In genomic region chr3:111303760-111304159, GRCh38 we compare ENCODE assay signal across 32 cellular contexts.
DNase-seq lines count a peak whose midpoint lies in the region; TF ChIP-seq lines count a peak whose summit lies in the region.
"Had no signal": no experiment of that assay in that cellular context is flagged by ENCODE, and none has a peak within 500 bp of the region (broad histone marks: within the 10 kb centered on the region; RNA-seq: fewer than 3 reads in every experiment).

No MANE protein-coding gene starts in this region.

- TF ChIP-seq CTCF in mammary epithelial cell (conservative IDR thresholded peaks at IDR 0.05 in 1 of 2, IDR thresholded peaks at IDR 0.05 in 1 of 2; ENCODE audit: extremely low read depth in 1 of 2, insufficient read depth in 1 of 2, low read depth in 1 of 2, low read length in 2 of 2) (no peak), breast epithelium (IDR thresholded peaks at IDR 0.05) (no peak), fibroblast of villous mesenchyme (IDR thresholded peaks at IDR 0.05; ENCODE audit: insufficient read depth, low read depth, low read length) (no peak)

- no peak for TF ChIP-seq POLR2A in breast epithelium (IDR thresholded peaks at IDR 0.05)

- H3K4me1 ChIP-seq in mammary epithelial cell (ENCODE audit: insufficient read depth, low read length), result no peaks in the 10 kb centered on the region
- H3K4me1 ChIP-seq in breast epithelium, result no peaks in the 10 kb centered on the region
- H3K4me1 ChIP-seq in adipocyte (ENCODE audit: control insufficient read depth, insufficient read depth, low read length), result no peaks in the 10 kb centered on the region
- H3K4me1 ChIP-seq: adrenal gland, colonic mucosa, left lung, prostate gland, sigmoid colon, uterus had no signal

- no peaks in the 10 kb centered on the region for H3K36me3 ChIP-seq in mammary epithelial cell (ENCODE audit: insufficient read depth, low read length)
- no peaks in the 10 kb centered on the region for H3K36me3 ChIP-seq in breast epithelium
- H3K36me3 ChIP-seq in adipocyte (ENCODE audit: control insufficient read depth, insufficient read depth, low read length, severe bottlenecking), result no peaks in the 10 kb centered on the region
- H3K36me3 ChIP-seq: adrenal gland, colonic mucosa, left lung, prostate gland, sigmoid colon, uterus had no signal

- intact Hi-C loops in mammary epithelial cell (cut with micrococcal nuclease) (no loop called here), breast epithelium (cut with DNase I; ENCODE audit: low total_unique reads) (loop anchor here (5.0 kb wide), 1 partner anchor 226 kb away; no protein-coding TSS in a partner anchor)

- BruUV-seq in mammary epithelial cell (replicated peaks; lab: Mats Ljungman, UMichigan), result no TSS peak

- in situ Hi-C loops in mammary epithelial cell (cut with MboI; ENCODE audit: low sequenced_read_pairs in 2 of 2), result no loop called here

- no peaks in the 10 kb centered on the region for H3K79me2 ChIP-seq in mammary epithelial cell (ENCODE audit: insufficient read depth, low read length)

- no peaks in the 10 kb centered on the region for H4K20me1 ChIP-seq in mammary epithelial cell (ENCODE audit: insufficient read depth, low read length)

- H3K4me2 ChIP-seq in mammary epithelial cell (ENCODE audit: insufficient read depth, low read depth, low read length), result no peak overlapping the region

- H2AFZ ChIP-seq in mammary epithelial cell (ENCODE audit: low read depth, low read length), result no peak overlapping the region

- CTCF ChIA-PET in mammary epithelial cell (lab: Charles Lee; ENCODE audit: low non-redundant PET), result no interaction called here

- H3K9ac ChIP-seq in mammary epithelial cell (ENCODE audit: insufficient read depth, low read length) (no peak overlapping the region), adipocyte (ENCODE audit: low read length) (no peak overlapping the region)

- no peak overlapping the region for H3K27ac ChIP-seq in mammary epithelial cell (ENCODE audit: insufficient read depth, low read depth, low read length)
- H3K27ac ChIP-seq in breast epithelium, result no peak overlapping the region
- H3K27ac ChIP-seq: adrenal gland, colonic mucosa, left lung, prostate gland, sigmoid colon, testis, uterus had no signal

- H3K9me3 ChIP-seq in mammary epithelial cell (replicated peaks; ENCODE audit: insufficient read depth, low read length) (no peaks in the 10 kb centered on the region), breast epithelium (no peaks in the 10 kb centered on the region), adipocyte (ENCODE audit: control insufficient read depth, low read length) (no peaks in the 10 kb centered on the region)
- H3K9me3 ChIP-seq: adrenal gland, colonic mucosa, left lung, prostate gland, sigmoid colon, testis, uterus had no signal

- 36% methylated on average over 1 of the region's 1 CpG for WGBS in mammary epithelial cell (ENCODE audit: low coverage, missing lambda C conversion rate)

- H3K27me3 ChIP-seq in mammary epithelial cell (ENCODE audit: insufficient read depth, low read length) (no peaks in the 10 kb centered on the region), breast epithelium (no peaks in the 10 kb centered on the region), adipocyte (replicated peaks; ENCODE audit: control insufficient read depth, insufficient read depth, low read length) (no peaks in the 10 kb centered on the region)
- H3K27me3 ChIP-seq: adrenal gland, colonic mucosa, left lung, sigmoid colon, testis, uterus had no signal

- H3K4me3 ChIP-seq in mammary epithelial cell (replicated peaks in 1 of 3; ENCODE audit: insufficient read depth in 1 of 3, low read depth in 2 of 3, low read length in 3 of 3) (no peak overlapping the region), breast epithelium (no peak overlapping the region), adipocyte (ENCODE audit: low read length) (no peak overlapping the region), fibroblast of villous mesenchyme (ENCODE audit: low read depth, low read length) (no peak overlapping the region)
- H3K4me3 ChIP-seq: adrenal gland, colonic mucosa, left lung, prostate gland, sigmoid colon, testis, uterus had no signal

- DNase-seq in mammary epithelial cell, result peak; percentile 14
- DNase-seq in breast epithelium (ENCODE audit: low spot score in 2 of 2), result no peak
- DNase-seq in adipocyte (ENCODE audit: low read depth), result peak; percentile 64
- DNase-seq in fibroblast of villous mesenchyme (ENCODE audit: low read depth), result peak; percentile 41
- DNase-seq in occipital lobe (lab: John Stamatoyannopoulos, UW), result no peak
- DNase-seq in SHP77 (lab: John Stamatoyannopoulos, UW), result no peak
- no peak for DNase-seq in ureter (ENCODE audit: low spot score)
- no peak for DNase-seq in NCI-H69 (lab: John Stamatoyannopoulos, UW)
- DNase-seq: 8988T; activated B cell treated with CpG ODN at 0.5 μM for 24 hours; activated CD8-positive, alpha-beta memory T cell treated with anti-CD3 and anti-CD28 coated beads, Interleukin-2, amount 10 ng/mL, durations not matched to agents 7 days and 5 days; activated naive CD4-positive, alpha-beta T cell treated with Interleukin-2 at 50 U/mL for 16 hours; activated T-cell treated with anti-CD3 and anti-CD28 coated beads, Interleukin-2, amount 50 U/mL, for 72 hours; adrenal gland; CD8-positive, alpha-beta memory T cell; colonic mucosa; DMS 273 treated with DMSO at 0.1 percent for 48 hours; effector memory CD4-positive, alpha-beta T cell; GDM1; hypothalamus; immature natural killer cell; Karpas-422; left lung; NCI-H1048; NCI-H1694; NCI-H446 treated with DMSO at 0.1 percent for 48 hours; SHP77 treated with DMSO at 0.1 percent for 48 hours; sigmoid colon; stimulated activated naive CD8-positive, alpha-beta T cell treated with anti-CD3 and anti-CD28 coated beads, Interleukin-15, Interleukin-2, amounts not matched to agents 100 U/mL and 50 U/mL, for 24 hours; testis; uterus had no signal

- dilution Hi-C loops in mammary epithelial cell (cut with HindIII; ENCODE audit: low sequenced_read_pairs), result no loop called here

Comparison
In these comparisons a context has a peak if more than half of its experiments do, and no peak if none do; other contexts are left out.
1. DNase-seq: peak in mammary epithelial cell (single experiment), adipocyte (single experiment) and fibroblast of villous mesenchyme (single experiment); none in breast epithelium (0 of 2), occipital lobe (single experiment), SHP77 (0 of 2), ureter (single experiment) and NCI-H69 (single experiment).